ENCODE assay signal across 1 cellular context in genomic region chr7:140458191-140458590, GRCh38.
TF ChIP-seq lines count a peak whose summit lies in the region.

No MANE protein-coding gene starts in this region.

TF ChIP-seq in HEK293T, 16 proteins besides CTCF, POLR2A, EP300 and RAD21:
- no peak for TF ChIP-seq ELF4 (IDR thresholded peaks at IDR 0.05)
- TF ChIP-seq TARDBP (IDR thresholded peaks at IDR 0.05), result no peak
- no peak for TF ChIP-seq BHLHE40 (IDR thresholded peaks at IDR 0.05; ENCODE audit: borderline replicate concordance)
- TF ChIP-seq FOXM1 (IDR thresholded peaks at IDR 0.05; ENCODE audit: borderline replicate concordance), result no peak
- no peak for TF ChIP-seq LEF1 (IDR thresholded peaks at IDR 0.05; ENCODE audit: borderline replicate concordance)
